ENCODE assay signal across 1 cellular context in the genomic region with DNA sequence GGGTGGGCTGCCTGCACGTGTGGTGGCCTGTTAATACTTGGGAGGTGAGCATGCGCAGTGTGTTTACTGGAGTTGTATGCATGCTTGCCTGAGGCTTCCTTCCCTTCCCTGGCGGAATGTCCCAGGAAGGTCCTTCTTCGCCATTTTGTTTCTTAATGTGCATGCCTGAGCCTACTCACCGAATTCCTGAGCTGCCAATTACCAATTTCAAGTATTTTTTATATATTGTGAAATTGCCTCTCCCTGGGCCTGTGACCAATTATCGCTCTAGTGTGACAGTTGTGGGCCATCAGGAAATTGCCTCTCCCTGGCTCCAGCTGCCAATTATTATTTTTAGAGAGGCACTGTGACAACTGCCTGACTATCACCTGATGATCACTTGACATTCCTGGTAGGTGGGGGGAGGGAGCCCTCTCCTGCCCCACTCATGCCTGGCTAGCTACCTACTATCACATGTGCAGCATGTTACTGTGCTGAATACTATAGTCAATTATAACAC.
TF ChIP-seq lines count a peak whose summit lies in the region.

No MANE protein-coding gene starts in this region.

TF ChIP-seq in GM23338, 12 proteins besides CTCF, POLR2A, EP300 and RAD21 (continued from another document):
- TF ChIP-seq, protein P1, sequence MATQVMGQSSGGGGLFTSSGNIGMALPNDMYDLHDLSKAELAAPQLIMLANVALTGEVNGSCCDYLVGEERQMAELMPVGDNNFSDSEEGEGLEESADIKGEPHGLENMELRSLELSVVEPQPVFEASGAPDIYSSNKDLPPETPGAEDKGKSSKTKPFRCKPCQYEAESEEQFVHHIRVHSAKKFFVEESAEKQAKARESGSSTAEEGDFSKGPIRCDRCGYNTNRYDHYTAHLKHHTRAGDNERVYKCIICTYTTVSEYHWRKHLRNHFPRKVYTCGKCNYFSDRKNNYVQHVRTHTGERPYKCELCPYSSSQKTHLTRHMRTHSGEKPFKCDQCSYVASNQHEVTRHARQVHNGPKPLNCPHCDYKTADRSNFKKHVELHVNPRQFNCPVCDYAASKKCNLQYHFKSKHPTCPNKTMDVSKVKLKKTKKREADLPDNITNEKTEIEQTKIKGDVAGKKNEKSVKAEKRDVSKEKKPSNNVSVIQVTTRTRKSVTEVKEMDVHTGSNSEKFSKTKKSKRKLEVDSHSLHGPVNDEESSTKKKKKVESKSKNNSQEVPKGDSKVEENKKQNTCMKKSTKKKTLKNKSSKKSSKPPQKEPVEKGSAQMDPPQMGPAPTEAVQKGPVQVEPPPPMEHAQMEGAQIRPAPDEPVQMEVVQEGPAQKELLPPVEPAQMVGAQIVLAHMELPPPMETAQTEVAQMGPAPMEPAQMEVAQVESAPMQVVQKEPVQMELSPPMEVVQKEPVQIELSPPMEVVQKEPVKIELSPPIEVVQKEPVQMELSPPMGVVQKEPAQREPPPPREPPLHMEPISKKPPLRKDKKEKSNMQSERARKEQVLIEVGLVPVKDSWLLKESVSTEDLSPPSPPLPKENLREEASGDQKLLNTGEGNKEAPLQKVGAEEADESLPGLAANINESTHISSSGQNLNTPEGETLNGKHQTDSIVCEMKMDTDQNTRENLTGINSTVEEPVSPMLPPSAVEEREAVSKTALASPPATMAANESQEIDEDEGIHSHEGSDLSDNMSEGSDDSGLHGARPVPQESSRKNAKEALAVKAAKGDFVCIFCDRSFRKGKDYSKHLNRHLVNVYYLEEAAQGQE (IDR thresholded peaks at IDR 0.05; ENCODE audit: unreplicated experiment), result no peak
- TF ChIP-seq CREB1 (CRISPR knock-in tag; IDR thresholded peaks at IDR 0.05; ENCODE audit: low read depth), result no peak
- TF ChIP-seq EZH2phosphoT487 (IDR thresholded peaks at IDR 0.05; ENCODE audit: unreplicated experiment), result no peak
- TF ChIP-seq ZNF331 (CRISPR knock-in tag; IDR thresholded peaks at IDR 0.05; ENCODE audit: low read depth), result no peak
- no peak for TF ChIP-seq NANOG (IDR thresholded peaks at IDR 0.05; ENCODE audit: borderline replicate concordance)
- TF ChIP-seq STAT1 (IDR thresholded peaks at IDR 0.05; ENCODE audit: unreplicated experiment), result no peak
